Comparison of ENCODE assay signal across 1 cellular context in the genomic region with DNA sequence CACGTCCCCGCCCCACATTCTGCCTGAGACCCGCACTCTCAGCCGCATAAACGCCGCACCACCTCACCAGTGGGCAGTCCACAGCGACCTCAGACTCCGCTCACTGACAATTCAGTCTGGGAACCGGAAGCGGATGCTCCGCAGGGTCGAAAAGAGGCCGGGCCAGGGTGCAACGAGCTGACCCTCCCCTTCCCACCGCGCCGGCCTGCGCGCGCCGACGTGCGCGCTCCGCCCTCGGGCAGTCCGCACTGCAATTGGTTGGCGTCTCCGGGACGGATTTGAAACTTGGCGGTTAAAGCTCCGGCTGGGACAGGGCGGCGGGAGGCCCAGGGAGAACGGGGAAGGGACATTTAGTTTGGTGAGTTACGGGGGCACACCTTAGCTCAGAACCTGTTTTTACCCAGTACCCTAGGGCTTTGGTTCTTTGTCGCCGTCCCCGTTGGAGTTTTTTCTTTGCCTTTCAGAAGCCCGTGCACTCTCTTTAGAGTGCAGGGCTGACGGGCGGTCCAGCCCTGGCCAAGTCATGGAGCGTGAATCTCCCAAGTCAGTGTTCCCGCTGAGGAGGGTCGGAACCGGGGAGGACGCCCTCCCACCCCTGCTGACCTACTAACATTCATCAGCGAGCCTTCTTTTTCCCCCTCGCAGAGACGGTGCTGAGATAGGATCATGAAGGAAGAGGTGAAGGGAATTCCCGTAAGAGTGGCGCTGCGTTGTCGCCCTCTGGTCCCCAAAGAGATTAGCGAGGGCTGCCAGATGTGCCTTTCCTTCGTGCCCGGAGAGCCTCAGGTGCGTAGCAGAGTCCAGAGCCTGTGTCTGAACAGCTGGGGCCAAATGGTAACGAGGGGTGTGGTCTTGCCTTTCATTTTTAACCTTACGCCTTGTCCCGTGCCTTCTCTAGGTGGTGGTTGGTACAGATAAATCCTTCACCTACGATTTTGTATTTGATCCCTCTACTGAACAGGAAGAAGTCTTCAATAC.
TF ChIP-seq lines count a peak whose summit lies in the region.

A gene with protein sequence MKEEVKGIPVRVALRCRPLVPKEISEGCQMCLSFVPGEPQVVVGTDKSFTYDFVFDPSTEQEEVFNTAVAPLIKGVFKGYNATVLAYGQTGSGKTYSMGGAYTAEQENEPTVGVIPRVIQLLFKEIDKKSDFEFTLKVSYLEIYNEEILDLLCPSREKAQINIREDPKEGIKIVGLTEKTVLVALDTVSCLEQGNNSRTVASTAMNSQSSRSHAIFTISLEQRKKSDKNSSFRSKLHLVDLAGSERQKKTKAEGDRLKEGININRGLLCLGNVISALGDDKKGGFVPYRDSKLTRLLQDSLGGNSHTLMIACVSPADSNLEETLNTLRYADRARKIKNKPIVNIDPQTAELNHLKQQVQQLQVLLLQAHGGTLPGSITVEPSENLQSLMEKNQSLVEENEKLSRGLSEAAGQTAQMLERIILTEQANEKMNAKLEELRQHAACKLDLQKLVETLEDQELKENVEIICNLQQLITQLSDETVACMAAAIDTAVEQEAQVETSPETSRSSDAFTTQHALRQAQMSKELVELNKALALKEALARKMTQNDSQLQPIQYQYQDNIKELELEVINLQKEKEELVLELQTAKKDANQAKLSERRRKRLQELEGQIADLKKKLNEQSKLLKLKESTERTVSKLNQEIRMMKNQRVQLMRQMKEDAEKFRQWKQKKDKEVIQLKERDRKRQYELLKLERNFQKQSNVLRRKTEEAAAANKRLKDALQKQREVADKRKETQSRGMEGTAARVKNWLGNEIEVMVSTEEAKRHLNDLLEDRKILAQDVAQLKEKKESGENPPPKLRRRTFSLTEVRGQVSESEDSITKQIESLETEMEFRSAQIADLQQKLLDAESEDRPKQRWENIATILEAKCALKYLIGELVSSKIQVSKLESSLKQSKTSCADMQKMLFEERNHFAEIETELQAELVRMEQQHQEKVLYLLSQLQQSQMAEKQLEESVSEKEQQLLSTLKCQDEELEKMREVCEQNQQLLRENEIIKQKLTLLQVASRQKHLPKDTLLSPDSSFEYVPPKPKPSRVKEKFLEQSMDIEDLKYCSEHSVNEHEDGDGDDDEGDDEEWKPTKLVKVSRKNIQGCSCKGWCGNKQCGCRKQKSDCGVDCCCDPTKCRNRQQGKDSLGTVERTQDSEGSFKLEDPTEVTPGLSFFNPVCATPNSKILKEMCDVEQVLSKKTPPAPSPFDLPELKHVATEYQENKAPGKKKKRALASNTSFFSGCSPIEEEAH (plus strand): TSS at position 312 of the 978 bp plus-strand sequence. CDS start 355 bp downstream, at position 667.
A gene with protein sequence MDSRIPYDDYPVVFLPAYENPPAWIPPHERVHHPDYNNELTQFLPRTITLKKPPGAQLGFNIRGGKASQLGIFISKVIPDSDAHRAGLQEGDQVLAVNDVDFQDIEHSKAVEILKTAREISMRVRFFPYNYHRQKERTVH (minus strand): TSS at position 135 of the 978 bp plus-strand sequence. CDS start 586 bp downstream, outside the sequence.

TF ChIP-seq in HepG2, 621 proteins besides CTCF, POLR2A, EP300 and RAD21 (continued from another document and continues in another):
- TF ChIP-seq, protein P1, sequence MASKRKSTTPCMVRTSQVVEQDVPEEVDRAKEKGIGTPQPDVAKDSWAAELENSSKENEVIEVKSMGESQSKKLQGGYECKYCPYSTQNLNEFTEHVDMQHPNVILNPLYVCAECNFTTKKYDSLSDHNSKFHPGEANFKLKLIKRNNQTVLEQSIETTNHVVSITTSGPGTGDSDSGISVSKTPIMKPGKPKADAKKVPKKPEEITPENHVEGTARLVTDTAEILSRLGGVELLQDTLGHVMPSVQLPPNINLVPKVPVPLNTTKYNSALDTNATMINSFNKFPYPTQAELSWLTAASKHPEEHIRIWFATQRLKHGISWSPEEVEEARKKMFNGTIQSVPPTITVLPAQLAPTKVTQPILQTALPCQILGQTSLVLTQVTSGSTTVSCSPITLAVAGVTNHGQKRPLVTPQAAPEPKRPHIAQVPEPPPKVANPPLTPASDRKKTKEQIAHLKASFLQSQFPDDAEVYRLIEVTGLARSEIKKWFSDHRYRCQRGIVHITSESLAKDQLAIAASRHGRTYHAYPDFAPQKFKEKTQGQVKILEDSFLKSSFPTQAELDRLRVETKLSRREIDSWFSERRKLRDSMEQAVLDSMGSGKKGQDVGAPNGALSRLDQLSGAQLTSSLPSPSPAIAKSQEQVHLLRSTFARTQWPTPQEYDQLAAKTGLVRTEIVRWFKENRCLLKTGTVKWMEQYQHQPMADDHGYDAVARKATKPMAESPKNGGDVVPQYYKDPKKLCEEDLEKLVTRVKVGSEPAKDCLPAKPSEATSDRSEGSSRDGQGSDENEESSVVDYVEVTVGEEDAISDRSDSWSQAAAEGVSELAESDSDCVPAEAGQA (IDR thresholded peaks at IDR 0.05; ENCODE audit: low read depth) = no peak
- TF ChIP-seq, protein P1 (CRISPR knock-in tag; IDR thresholded peaks at IDR 0.05; ENCODE audit: borderline replicate concordance) = no peak
- TF ChIP-seq, protein P2, sequence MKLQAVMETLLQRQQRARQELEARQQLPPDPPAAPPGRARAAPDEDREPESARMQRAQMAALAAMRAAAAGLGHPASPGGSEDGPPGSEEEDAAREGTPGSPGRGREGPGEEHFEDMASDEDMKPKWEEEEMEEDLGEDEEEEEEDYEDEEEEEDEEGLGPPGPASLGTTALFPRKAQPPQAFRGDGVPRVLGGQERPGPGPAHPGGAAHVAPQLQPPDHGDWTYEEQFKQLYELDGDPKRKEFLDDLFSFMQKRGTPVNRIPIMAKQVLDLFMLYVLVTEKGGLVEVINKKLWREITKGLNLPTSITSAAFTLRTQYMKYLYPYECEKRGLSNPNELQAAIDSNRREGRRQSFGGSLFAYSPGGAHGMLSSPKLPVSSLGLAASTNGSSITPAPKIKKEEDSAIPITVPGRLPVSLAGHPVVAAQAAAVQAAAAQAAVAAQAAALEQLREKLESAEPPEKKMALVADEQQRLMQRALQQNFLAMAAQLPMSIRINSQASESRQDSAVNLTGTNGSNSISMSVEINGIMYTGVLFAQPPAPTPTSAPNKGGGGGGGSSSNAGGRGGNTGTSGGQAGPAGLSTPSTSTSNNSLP (IDR thresholded peaks at IDR 0.05; ENCODE audit: low read depth, low read length) = no peak
- TF ChIP-seq ZBTB21 (CRISPR knock-in tag; IDR thresholded peaks at IDR 0.05) = no peak
- TF ChIP-seq, protein P3, sequence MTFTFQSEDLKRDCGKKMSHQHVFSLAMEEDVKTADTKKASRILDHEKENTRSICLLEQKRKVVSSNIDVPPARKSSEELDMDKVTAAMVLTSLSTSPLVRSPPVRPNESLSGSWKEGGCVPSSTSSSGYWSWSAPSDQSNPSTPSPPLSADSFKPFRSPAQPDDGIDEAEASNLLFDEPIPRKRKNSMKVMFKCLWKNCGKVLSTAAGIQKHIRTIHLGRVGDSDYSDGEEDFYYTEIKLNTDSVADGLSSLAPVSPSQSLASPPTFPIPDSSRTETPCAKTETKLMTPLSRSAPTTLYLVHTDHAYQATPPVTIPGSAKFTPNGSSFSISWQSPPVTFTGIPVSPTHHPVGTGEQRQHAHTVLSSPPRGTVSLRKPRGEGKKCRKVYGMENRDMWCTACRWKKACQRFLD (CRISPR knock-in tag; IDR thresholded peaks at IDR 0.05; ENCODE audit: borderline replicate concordance) = no peak
- no peak for TF ChIP-seq PCBP2 (optimal IDR thresholded peaks at IDR 0.05; ENCODE audit: low read depth, low read length, poor library complexity, severe bottlenecking)
- TF ChIP-seq SCMH1 (CRISPR knock-in tag; IDR thresholded peaks at IDR 0.05; ENCODE audit: borderline replicate concordance) = no peak
- TF ChIP-seq FOXK1 (CRISPR knock-in tag; IDR thresholded peaks at IDR 0.05; ENCODE audit: borderline replicate concordance, low read depth) = no peak
- TF ChIP-seq ZNF777 (CRISPR knock-in tag; IDR thresholded peaks at IDR 0.05) = no peak
- TF ChIP-seq, protein P4, sequence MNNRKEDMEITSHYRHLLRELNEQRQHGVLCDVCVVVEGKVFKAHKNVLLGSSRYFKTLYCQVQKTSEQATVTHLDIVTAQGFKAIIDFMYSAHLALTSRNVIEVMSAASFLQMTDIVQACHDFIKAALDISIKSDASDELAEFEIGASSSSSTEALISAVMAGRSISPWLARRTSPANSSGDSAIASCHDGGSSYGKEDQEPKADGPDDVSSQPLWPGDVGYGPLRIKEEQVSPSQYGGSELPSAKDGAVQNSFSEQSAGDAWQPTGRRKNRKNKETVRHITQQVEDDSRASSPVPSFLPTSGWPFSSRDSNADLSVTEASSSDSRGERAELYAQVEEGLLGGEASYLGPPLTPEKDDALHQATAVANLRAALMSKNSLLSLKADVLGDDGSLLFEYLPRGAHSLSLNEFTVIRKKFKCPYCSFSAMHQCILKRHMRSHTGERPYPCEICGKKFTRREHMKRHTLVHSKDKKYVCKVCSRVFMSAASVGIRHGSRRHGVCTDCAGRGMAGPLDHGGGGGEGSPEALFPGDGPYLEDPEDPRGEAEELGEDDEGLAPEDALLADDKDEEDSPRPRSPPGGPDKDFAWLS (CRISPR knock-in tag; IDR thresholded peaks at IDR 0.05; ENCODE audit: borderline replicate concordance) = no peak
- no peak for TF ChIP-seq ARNTL (CRISPR knock-in tag; IDR thresholded peaks at IDR 0.05)
- TF ChIP-seq, protein P5, sequence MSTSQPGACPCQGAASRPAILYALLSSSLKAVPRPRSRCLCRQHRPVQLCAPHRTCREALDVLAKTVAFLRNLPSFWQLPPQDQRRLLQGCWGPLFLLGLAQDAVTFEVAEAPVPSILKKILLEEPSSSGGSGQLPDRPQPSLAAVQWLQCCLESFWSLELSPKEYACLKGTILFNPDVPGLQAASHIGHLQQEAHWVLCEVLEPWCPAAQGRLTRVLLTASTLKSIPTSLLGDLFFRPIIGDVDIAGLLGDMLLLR (CRISPR knock-in tag; IDR thresholded peaks at IDR 0.05) = no peak
- peak; percentile 35; the same call in 1 of the 2 replicates for TF ChIP-seq SPEN (CRISPR knock-in tag; IDR thresholded peaks at IDR 0.05; ENCODE audit: low read depth)
- no peak for TF ChIP-seq HES4 (CRISPR knock-in tag; IDR thresholded peaks at IDR 0.05; ENCODE audit: borderline replicate concordance)
- TF ChIP-seq, protein P6, sequence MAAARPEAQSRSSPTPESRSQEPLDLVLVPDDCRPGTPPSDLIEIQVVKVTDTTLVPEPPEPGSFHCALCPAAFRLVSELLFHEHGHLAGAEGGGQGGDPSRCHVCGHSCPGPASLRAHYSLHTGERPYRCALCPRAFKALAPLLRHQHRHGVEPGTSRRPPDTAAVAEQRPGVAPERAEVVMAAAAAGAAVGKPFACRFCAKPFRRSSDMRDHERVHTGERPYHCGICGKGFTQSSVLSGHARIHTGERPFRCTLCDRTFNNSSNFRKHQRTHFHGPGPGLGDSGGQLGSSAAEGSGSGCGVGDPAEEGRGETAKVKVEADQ (CRISPR knock-in tag; IDR thresholded peaks at IDR 0.05; ENCODE audit: borderline replicate concordance) = no peak
- no peak for TF ChIP-seq ZNF34 (CRISPR knock-in tag; IDR thresholded peaks at IDR 0.05; ENCODE audit: borderline replicate concordance)
- TF ChIP-seq KDM5B (CRISPR knock-in tag; IDR thresholded peaks at IDR 0.05; ENCODE audit: borderline replicate concordance) = no peak
- peak; percentile 87 for TF ChIP-seq GATAD1 (CRISPR knock-in tag; IDR thresholded peaks at IDR 0.05)
- no peak for TF ChIP-seq JARID2 (CRISPR knock-in tag; IDR thresholded peaks at IDR 0.05; ENCODE audit: insufficient replicate concordance)
- TF ChIP-seq, protein P7, sequence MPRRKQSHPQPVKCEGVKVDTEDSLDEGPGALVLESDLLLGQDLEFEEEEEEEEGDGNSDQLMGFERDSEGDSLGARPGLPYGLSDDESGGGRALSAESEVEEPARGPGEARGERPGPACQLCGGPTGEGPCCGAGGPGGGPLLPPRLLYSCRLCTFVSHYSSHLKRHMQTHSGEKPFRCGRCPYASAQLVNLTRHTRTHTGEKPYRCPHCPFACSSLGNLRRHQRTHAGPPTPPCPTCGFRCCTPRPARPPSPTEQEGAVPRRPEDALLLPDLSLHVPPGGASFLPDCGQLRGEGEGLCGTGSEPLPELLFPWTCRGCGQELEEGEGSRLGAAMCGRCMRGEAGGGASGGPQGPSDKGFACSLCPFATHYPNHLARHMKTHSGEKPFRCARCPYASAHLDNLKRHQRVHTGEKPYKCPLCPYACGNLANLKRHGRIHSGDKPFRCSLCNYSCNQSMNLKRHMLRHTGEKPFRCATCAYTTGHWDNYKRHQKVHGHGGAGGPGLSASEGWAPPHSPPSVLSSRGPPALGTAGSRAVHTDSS (CRISPR knock-in tag; conservative IDR thresholded peaks at IDR 0.05) = no peak
- no peak for TF ChIP-seq ZNF713 (CRISPR knock-in tag; IDR thresholded peaks at IDR 0.05)
- no peak for TF ChIP-seq ZNF746 (CRISPR knock-in tag; IDR thresholded peaks at IDR 0.05)
- TF ChIP-seq, protein P8, sequence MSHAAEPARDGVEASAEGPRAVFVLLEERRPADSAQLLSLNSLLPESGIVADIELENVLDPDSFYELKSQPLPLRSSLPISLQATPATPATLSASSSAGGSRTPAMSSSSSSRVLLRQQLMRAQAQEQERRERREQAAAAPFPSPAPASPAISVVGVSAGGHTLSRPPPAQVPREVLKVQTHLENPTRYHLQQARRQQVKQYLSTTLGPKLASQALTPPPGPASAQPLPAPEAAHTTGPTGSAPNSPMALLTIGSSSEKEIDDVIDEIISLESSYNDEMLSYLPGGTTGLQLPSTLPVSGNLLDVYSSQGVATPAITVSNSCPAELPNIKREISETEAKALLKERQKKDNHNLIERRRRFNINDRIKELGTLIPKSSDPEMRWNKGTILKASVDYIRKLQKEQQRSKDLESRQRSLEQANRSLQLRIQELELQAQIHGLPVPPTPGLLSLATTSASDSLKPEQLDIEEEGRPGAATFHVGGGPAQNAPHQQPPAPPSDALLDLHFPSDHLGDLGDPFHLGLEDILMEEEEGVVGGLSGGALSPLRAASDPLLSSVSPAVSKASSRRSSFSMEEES (CRISPR knock-in tag; IDR thresholded peaks at IDR 0.05) = no peak
- TF ChIP-seq EEA1 (CRISPR knock-in tag; IDR thresholded peaks at IDR 0.05; ENCODE audit: borderline replicate concordance) = no peak
- TF ChIP-seq HNRNPH1 (optimal IDR thresholded peaks at IDR 0.05; ENCODE audit: low read depth, low read length) = no peak
- no peak for TF ChIP-seq JDP2 (CRISPR knock-in tag; IDR thresholded peaks at IDR 0.05; ENCODE audit: borderline replicate concordance)
- TF ChIP-seq, protein P9, sequence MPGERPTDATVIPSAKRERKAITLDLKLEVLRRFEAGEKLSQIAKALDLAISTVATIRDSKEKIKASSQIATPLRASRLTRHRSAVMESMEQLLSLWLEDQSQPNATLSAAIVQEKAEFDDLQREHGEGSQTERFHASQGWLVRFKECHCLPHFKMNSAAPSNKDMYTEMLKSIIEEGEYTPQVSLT (CRISPR knock-in tag; IDR thresholded peaks at IDR 0.05; ENCODE audit: borderline replicate concordance, low read depth) = no peak
- TF ChIP-seq NR2C2 (CRISPR knock-in tag; IDR thresholded peaks at IDR 0.05; ENCODE audit: borderline replicate concordance) = peak; percentile 96
- no peak for TF ChIP-seq ZKSCAN5 (CRISPR knock-in tag; IDR thresholded peaks at IDR 0.05)
- no peak for TF ChIP-seq NBN (conservative IDR thresholded peaks at IDR 0.05)
